In the genomic region with DNA sequence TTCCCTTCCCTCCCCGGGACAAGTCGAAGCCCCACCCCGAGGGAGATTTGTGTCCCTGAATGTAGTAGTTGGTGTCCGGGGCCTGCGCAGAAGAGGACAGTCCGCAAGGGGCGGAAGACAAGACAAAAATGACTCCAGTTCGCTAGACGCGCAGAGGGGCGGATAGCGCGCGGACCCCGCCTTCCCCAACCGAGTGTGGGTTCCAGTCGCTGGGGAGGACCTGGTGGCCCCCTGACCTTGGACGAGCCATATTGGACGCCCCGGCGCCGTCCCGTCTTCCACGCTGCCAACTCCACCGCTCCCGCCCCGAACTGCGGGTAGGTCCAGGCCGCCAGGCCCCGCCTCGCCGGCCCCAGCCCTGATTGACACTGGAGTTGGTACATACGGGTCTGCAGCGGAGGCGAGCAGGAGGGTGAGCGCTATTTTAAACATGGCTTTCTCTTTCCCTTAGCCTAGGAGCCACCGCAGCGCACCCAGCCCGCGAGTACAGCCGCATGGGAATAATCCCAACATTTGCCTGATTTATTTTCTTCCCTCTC, we compare ENCODE assay signal across 7 cellular contexts.
DNase-seq lines count a peak whose midpoint lies in the region; ATAC-seq and TF ChIP-seq lines count a peak whose summit lies in the region.

No MANE protein-coding gene starts in this region.

- TF ChIP-seq CTCF in retinal pigment epithelial cell (conservative IDR thresholded peaks at IDR 0.05; ENCODE audit: low read depth, low read length) = peak; percentile 32

- ATAC-seq in GM18499 (IDR thresholded peaks at IDR 0.05; ENCODE audit: insufficient read depth, unreplicated experiment) (peak; percentile 47), HG02938 (IDR thresholded peaks at IDR 0.05; ENCODE audit: unreplicated experiment) (peak; percentile 67)

- DNase-seq in NCI-H1694 treated with DMSO at 0.1 percent for 48 hours (lab: John Stamatoyannopoulos, UW) (peak; percentile 56), T-helper 22 cell (ENCODE audit: low read depth) (peak; percentile 61), astrocyte of the hippocampus (ENCODE audit: low read depth, low spot score) (peak; percentile 94), hypothalamus (lab: John Stamatoyannopoulos, UW) (peak; percentile 52 to 91 (median 81)), retinal pigment epithelial cell (ENCODE audit: low read depth) (peak; percentile 61)

- H3K4me3 ChIP-seq in retinal pigment epithelial cell (ENCODE audit: low read length) = peak overlapping the region; percentile 95

Comparison
In these comparisons a context has a peak if more than half of its experiments do, and no peak if none do; other contexts are left out.
1. Peak in every context shown above with its lines: DNase-seq, ATAC-seq and H3K4me3 ChIP-seq.